19 cellular contexts compared by ENCODE assay signal in the genomic region with DNA sequence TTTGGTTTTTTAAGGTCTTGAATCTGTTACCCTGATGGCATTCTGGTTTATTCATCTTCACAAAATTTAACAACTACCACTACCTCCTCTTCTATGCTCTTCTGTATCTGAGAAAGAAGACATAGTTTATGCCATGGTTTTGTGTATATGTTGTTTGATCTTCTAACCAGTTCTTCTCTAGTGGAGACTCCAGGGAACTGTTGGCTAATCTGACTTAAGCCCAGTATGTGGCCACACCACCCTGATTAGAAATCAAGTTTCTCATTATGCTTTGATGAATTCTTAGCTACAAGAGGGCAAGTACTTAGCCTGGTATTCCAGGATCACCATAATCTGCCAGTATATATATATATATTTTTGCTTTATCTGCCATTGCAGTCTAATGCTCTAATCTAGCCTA.
DNase-seq lines count a peak whose midpoint lies in the region; ATAC-seq and TF ChIP-seq lines count a peak whose summit lies in the region.
"Had no signal": no experiment of that assay in that cellular context is flagged by ENCODE, and none has a peak within 500 bp of the region (broad histone marks: within the 10 kb centered on the region; RNA-seq: fewer than 3 reads in every experiment).

No MANE protein-coding gene starts in this region.

- no peak overlapping the region for H3K4me3 ChIP-seq in endodermal cell (ENCODE audit: low read length)
- H3K4me3 ChIP-seq: PC-9, SK-N-MC had no signal

- H3K9me3 Mint-ChIP-seq in natural killer cell (no peaks in the 10 kb centered on the region), endodermal cell (no peaks in the 10 kb centered on the region)
- no peaks in the 10 kb centered on the region for H3K9me3 Mint-ChIP-seq in natural killer cell treated with Interleukin-12 subunit alpha and Interleukin-12 subunit beta and Interleukin-15 and Interleukin-18, amount 100 ng/mL, for 72 hours
- H3K9me3 Mint-ChIP-seq in T-helper 2 cell treated with Interferon-gamma antibody and Interleukin-4, amounts not matched to agents 5 μg/mL and 100 μg/mL, for 36 hours, result no peaks in the 10 kb centered on the region
- H3K9me3 Mint-ChIP-seq: IgD-negative memory B cell had no signal

- TF ChIP-seq CTCF in natural killer cell (IDR thresholded peaks at IDR 0.05), result no peak
- TF ChIP-seq CTCF in endodermal cell (conservative IDR thresholded peaks at IDR 0.05), result peak; percentile 37

- no peaks in the 10 kb centered on the region for H3K27me3 ChIP-seq in endodermal cell (ENCODE audit: control insufficient read depth, insufficient read depth, low read length, poor library complexity, severe bottlenecking)
- H3K27me3 ChIP-seq: BE2C had no signal

- no peak overlapping the region for H3K4me3 Mint-ChIP-seq in natural killer cell
- no peak overlapping the region for H3K4me3 Mint-ChIP-seq in natural killer cell treated with Interleukin-12 subunit alpha and Interleukin-12 subunit beta and Interleukin-15 and Interleukin-18, amount 100 ng/mL, for 72 hours
- H3K4me3 Mint-ChIP-seq in endodermal cell, result no peak overlapping the region
- no peak overlapping the region for H3K4me3 Mint-ChIP-seq in T-helper 2 cell treated with Interferon-gamma antibody and Interleukin-4, amounts not matched to agents 5 μg/mL and 100 μg/mL, for 36 hours
- H3K4me3 Mint-ChIP-seq: IgD-negative memory B cell had no signal

- H3K9me3 ChIP-seq in endodermal cell (ENCODE audit: control insufficient read depth, low read length), result no peaks in the 10 kb centered on the region
- H3K9me3 ChIP-seq: BE2C had no signal

- H3K27ac Mint-ChIP-seq in natural killer cell (peak overlapping the region; percentile 18 to 50), endodermal cell (no peak overlapping the region)
- no peak overlapping the region for H3K27ac Mint-ChIP-seq in natural killer cell treated with Interleukin-12 subunit alpha and Interleukin-12 subunit beta and Interleukin-15 and Interleukin-18, amount 100 ng/mL, for 72 hours
- H3K27ac Mint-ChIP-seq in T-helper 2 cell treated with Interferon-gamma antibody and Interleukin-4, amounts not matched to agents 5 μg/mL and 100 μg/mL, for 36 hours, result no peak overlapping the region
- H3K27ac Mint-ChIP-seq: IgD-negative memory B cell had no signal

- peaks cover 32% of the 10 kb centered on the region for H3K36me3 ChIP-seq in endodermal cell (ENCODE audit: control insufficient read depth, insufficient read depth, low read length)

- ATAC-seq in natural killer cell (no peak), GM19328 (IDR thresholded peaks at IDR 0.05; ENCODE audit: unreplicated experiment) (no peak)
- no peak for ATAC-seq in natural killer cell treated with Interleukin-12 subunit alpha and Interleukin-12 subunit beta and Interleukin-15 and Interleukin-18, amount 100 ng/mL, for 72 hours

- H3K4me1 ChIP-seq in endodermal cell (ENCODE audit: control insufficient read depth, insufficient read depth, low read length), result no peaks in the 10 kb centered on the region
- H3K4me1 ChIP-seq: BE2C had no signal

- H3K36me3 Mint-ChIP-seq in natural killer cell, result no peaks in the 10 kb centered on the region
- H3K36me3 Mint-ChIP-seq in natural killer cell treated with Interleukin-12 subunit alpha and Interleukin-12 subunit beta and Interleukin-15 and Interleukin-18, amount 100 ng/mL, for 72 hours, result peaks cover 11% of the 10 kb centered on the region
- peaks cover 34% of the 10 kb centered on the region for H3K36me3 Mint-ChIP-seq in endodermal cell (ENCODE audit: low read depth)
- peaks cover 60% of the 10 kb centered on the region for H3K36me3 Mint-ChIP-seq in T-helper 2 cell treated with Interferon-gamma antibody and Interleukin-4, amounts not matched to agents 5 μg/mL and 100 μg/mL, for 36 hours (ENCODE audit: low read depth)

- intact Hi-C loops in natural killer cell (cut with micrococcal nuclease), result loop anchor here (10.0 kb wide), 1 partner anchor 223 kb away; no protein-coding TSS in a partner anchor

- H3K27me3 Mint-ChIP-seq in natural killer cell (ENCODE audit: low read depth in 2 of 2) (no peaks in the 10 kb centered on the region), endodermal cell (ENCODE audit: insufficient read depth) (no peaks in the 10 kb centered on the region)
- no peaks in the 10 kb centered on the region for H3K27me3 Mint-ChIP-seq in natural killer cell treated with Interleukin-12 subunit alpha and Interleukin-12 subunit beta and Interleukin-15 and Interleukin-18, amount 100 ng/mL, for 72 hours
- no peaks in the 10 kb centered on the region for H3K27me3 Mint-ChIP-seq in T-helper 2 cell treated with Interferon-gamma antibody and Interleukin-4, amounts not matched to agents 5 μg/mL and 100 μg/mL, for 36 hours (ENCODE audit: low read depth)
- H3K27me3 Mint-ChIP-seq: IgD-negative memory B cell had no signal

- no peak for DNase-seq in natural killer cell
- no peak for DNase-seq in natural killer cell treated with Interleukin-12 subunit alpha and Interleukin-12 subunit beta and Interleukin-15 and Interleukin-18, amount 100 ng/mL, for 72 hours (ENCODE audit: low spot score)
- peak; percentile 3 for DNase-seq in NCI-H82 treated with DMSO at 0.1 percent for 48 hours (lab: John Stamatoyannopoulos, UW; ENCODE audit: unreplicated experiment)
- no peak for DNase-seq in endodermal cell
- DNase-seq in T-helper 2 cell treated with Interferon-gamma antibody and Interleukin-4, amounts not matched to agents 5 μg/mL and 100 μg/mL, for 36 hours (ENCODE audit: low spot score), result no peak
- DNase-seq in stimulated activated CD4-positive, alpha-beta T cell treated with anti-CD3 and anti-CD28 coated beads, Interleukin-2, amount 100 ng/mL, for 48 hours, result no peak
- DNase-seq: BE2C, DMS153, GDM1, NCI-H1694, NCI-H2081, NCI-H2171 treated with DMSO at 0.1 percent for 48 hours, NCI-H69, PC-9, RPMI8226, SHP77 had no signal

- H3K4me1 Mint-ChIP-seq in natural killer cell (peaks cover 39 to 41% of the 10 kb centered on the region in 2 donors), endodermal cell (peaks cover 10% of the 10 kb centered on the region)
- H3K4me1 Mint-ChIP-seq in natural killer cell treated with Interleukin-12 subunit alpha and Interleukin-12 subunit beta and Interleukin-15 and Interleukin-18, amount 100 ng/mL, for 72 hours (ENCODE audit: low read depth in 2 of 2), result peaks cover 18 to 24% of the 10 kb centered on the region in 2 donors
- peaks cover 7% of the 10 kb centered on the region for H3K4me1 Mint-ChIP-seq in T-helper 2 cell treated with Interferon-gamma antibody and Interleukin-4, amounts not matched to agents 5 μg/mL and 100 μg/mL, for 36 hours (ENCODE audit: low read depth)

- no peak overlapping the region for H3K27ac ChIP-seq in endodermal cell (ENCODE audit: low read depth, low read length)
- H3K27ac ChIP-seq: PC-9, SK-N-MC had no signal

- H3K9ac ChIP-seq in endodermal cell (ENCODE audit: extremely low read depth, low read length, poor library complexity, severe bottlenecking), result no peak overlapping the region

Comparison
In these comparisons a context has a peak if more than half of its experiments do, and no peak if none do; other contexts are left out.
1. H3K27ac Mint-ChIP-seq: peak in natural killer cell (2 of 2); none in natural killer cell treated with Interleukin-12 subunit alpha and Interleukin-12 subunit beta and Interleukin-15 and Interleukin-18, amount 100 ng/mL, for 72 hours (0 of 2), endodermal cell (single experiment) and T-helper 2 cell treated with Interferon-gamma antibody and Interleukin-4, amounts not matched to agents 5 μg/mL and 100 μg/mL, for 36 hours (single experiment).